ENCODE assay signal across 8 cellular contexts in the genomic region with DNA sequence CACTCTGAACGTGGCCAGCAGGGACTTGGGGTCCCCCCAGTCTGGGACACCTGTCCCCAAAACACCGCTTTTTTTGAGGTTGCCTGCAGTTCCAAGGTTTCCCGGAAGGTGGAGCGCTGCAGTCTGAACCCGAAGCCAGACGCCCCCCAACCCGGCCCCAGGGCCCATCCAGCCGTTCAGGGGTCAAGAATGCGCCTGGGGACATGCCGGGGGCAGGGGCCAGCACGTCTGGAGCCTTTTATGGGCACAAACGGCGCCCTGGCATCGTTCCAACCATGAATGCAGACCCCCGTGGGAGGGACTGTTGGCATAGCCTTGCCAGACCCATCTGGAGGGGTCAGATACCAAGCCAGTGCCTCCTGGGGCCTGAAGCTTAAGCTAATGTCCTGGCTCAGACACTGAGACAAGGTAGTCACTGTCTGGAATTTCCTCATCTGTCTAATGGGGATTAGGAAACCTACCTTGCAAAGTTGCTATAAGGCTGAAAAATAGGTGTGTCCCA. TPM values are rescaled to one million over a fixed set of nuclear protein-coding genes. Genes with fewer than 3 reads are reported as not detected.
DNase-seq lines count a peak whose midpoint lies in the region; ATAC-seq and TF ChIP-seq lines count a peak whose summit lies in the region.

No MANE protein-coding gene starts in this region.

- H3K36me3 Mint-ChIP-seq in natural killer cell treated with Interleukin-12 subunit alpha and Interleukin-12 subunit beta and Interleukin-15 and Interleukin-18, amount 100 ng/mL, for 72 hours: peaks cover 8% of the 10 kb centered on the region
- peaks cover 6% of the 10 kb centered on the region for H3K36me3 Mint-ChIP-seq in activated T-helper 17 cell treated with anti-CD3 and anti-CD28 coated beads, Interleukin-2, amount 50 U/mL, for 72 hours (ENCODE audit: low read depth)

- no peak overlapping the region for H3K4me3 Mint-ChIP-seq in natural killer cell treated with Interleukin-12 subunit alpha and Interleukin-12 subunit beta and Interleukin-15 and Interleukin-18, amount 100 ng/mL, for 72 hours
- H3K4me3 Mint-ChIP-seq in activated T-helper 17 cell treated with anti-CD3 and anti-CD28 coated beads, Interleukin-2, amount 50 U/mL, for 72 hours: no peak overlapping the region

- peak; percentile 75 for TF ChIP-seq CTCF in WERI-Rb-1 (IDR thresholded peaks at IDR 0.05; ENCODE audit: low read depth, low read length)

- DNase-seq in activated gamma-delta T cell treated with Interleukin-2 at 50 U/mL for 16 hours: peak; percentile 60
- no peak for DNase-seq in activated gamma-delta T cell (lab: John Stamatoyannopoulos, UW)
- peak; percentile 69 for DNase-seq in WERI-Rb-1
- peak; percentile 38 for DNase-seq in central memory CD4-positive, alpha-beta T cell
- DNase-seq in natural killer cell treated with Interleukin-12 subunit alpha and Interleukin-12 subunit beta and Interleukin-15 and Interleukin-18, amount 100 ng/mL, for 72 hours (ENCODE audit: low spot score): peak; percentile 73
- DNase-seq in MG63: no peak

- peaks cover 32 to 37% of the 10 kb centered on the region in 2 donors for H3K4me1 Mint-ChIP-seq in natural killer cell treated with Interleukin-12 subunit alpha and Interleukin-12 subunit beta and Interleukin-15 and Interleukin-18, amount 100 ng/mL, for 72 hours (ENCODE audit: low read depth in 2 of 2)
- H3K4me1 Mint-ChIP-seq in activated T-helper 17 cell treated with anti-CD3 and anti-CD28 coated beads, Interleukin-2, amount 50 U/mL, for 72 hours: peaks cover 10% of the 10 kb centered on the region

- no peaks in the 10 kb centered on the region for H3K27me3 Mint-ChIP-seq in natural killer cell treated with Interleukin-12 subunit alpha and Interleukin-12 subunit beta and Interleukin-15 and Interleukin-18, amount 100 ng/mL, for 72 hours
- peaks cover 17% of the 10 kb centered on the region for H3K27me3 Mint-ChIP-seq in activated T-helper 17 cell treated with anti-CD3 and anti-CD28 coated beads, Interleukin-2, amount 50 U/mL, for 72 hours

- no peaks in the 10 kb centered on the region for H3K27me3 ChIP-seq in WERI-Rb-1 (ENCODE audit: insufficient read depth, low read depth, severe bottlenecking)
- peaks cover 22% of the 10 kb centered on the region for H3K27me3 ChIP-seq in MG63

- H3K27ac Mint-ChIP-seq in natural killer cell treated with Interleukin-12 subunit alpha and Interleukin-12 subunit beta and Interleukin-15 and Interleukin-18, amount 100 ng/mL, for 72 hours: peak overlapping the region in 1 of 2 donors; percentile 84
- H3K27ac Mint-ChIP-seq in activated T-helper 17 cell treated with anti-CD3 and anti-CD28 coated beads, Interleukin-2, amount 50 U/mL, for 72 hours: no peak overlapping the region

- no peak overlapping the region for H3K4me3 ChIP-seq in WERI-Rb-1 (ENCODE audit: low read depth, low read length)
- no peak overlapping the region for H3K4me3 ChIP-seq in MG63

- H3K27ac ChIP-seq in WERI-Rb-1: peak overlapping the region; percentile 72

- no peaks in the 10 kb centered on the region for H3K36me3 ChIP-seq in WERI-Rb-1
- no peaks in the 10 kb centered on the region for H3K36me3 ChIP-seq in MG63

- no peak for ATAC-seq in natural killer cell treated with Interleukin-12 subunit alpha and Interleukin-12 subunit beta and Interleukin-15 and Interleukin-18, amount 100 ng/mL, for 72 hours
- no peak for ATAC-seq in HG03521 (IDR thresholded peaks at IDR 0.05; ENCODE audit: unreplicated experiment)
- no peak for ATAC-seq in activated T-helper 17 cell treated with anti-CD3 and anti-CD28 coated beads, Interleukin-2, amount 50 U/mL, for 72 hours (replicated peaks)

- H3K9me3 Mint-ChIP-seq in natural killer cell treated with Interleukin-12 subunit alpha and Interleukin-12 subunit beta and Interleukin-15 and Interleukin-18, amount 100 ng/mL, for 72 hours: no peaks in the 10 kb centered on the region
- no peaks in the 10 kb centered on the region for H3K9me3 Mint-ChIP-seq in activated T-helper 17 cell treated with anti-CD3 and anti-CD28 coated beads, Interleukin-2, amount 50 U/mL, for 72 hours

- H3K9me3 ChIP-seq in WERI-Rb-1 (ENCODE audit: severe bottlenecking) (no peaks in the 10 kb centered on the region), MG63 (no peaks in the 10 kb centered on the region)

RNA-seq across cellular contexts. Expression of gene S1PR5, which starts 6.9 kb away (rescaled TPM):
- 10 to 100 TPM in 1 of 2 donors, 1 to 10 TPM in 1; 5.1 to 16.3 TPM for total RNA-seq in natural killer cell treated with Interleukin-12 subunit alpha and Interleukin-12 subunit beta and Interleukin-15 and Interleukin-18, amount 100 ng/mL, for 72 hours
- not detected in 2 replicates for total RNA-seq in MG63 (2014; rRNA removed; shearing (Covaris generic); ENCODE audit: low replicate concordance)
- under 1 TPM in 1 of 2 donors, not detected in 1; 0.11 TPM for total RNA-seq in activated T-helper 17 cell treated with anti-CD3 and anti-CD28 coated beads, Interleukin-2, amount 50 U/mL, for 72 hours

RNA-seq across cellular contexts. Expression of gene KEAP1, which starts 7.2 kb away (rescaled TPM):
- 100 to 1,000 TPM in 1 of 2 donors, 10 to 100 TPM in 1; 94.0 to 118 TPM for total RNA-seq in natural killer cell treated with Interleukin-12 subunit alpha and Interleukin-12 subunit beta and Interleukin-15 and Interleukin-18, amount 100 ng/mL, for 72 hours
- 172 and 247 TPM in 2 replicates for total RNA-seq in MG63 (2014; rRNA removed; shearing (Covaris generic); ENCODE audit: low replicate concordance)
- 10 to 100 TPM; 71.5 to 99.6 TPM for total RNA-seq in activated T-helper 17 cell treated with anti-CD3 and anti-CD28 coated beads, Interleukin-2, amount 50 U/mL, for 72 hours

RNA-seq across cellular contexts. Expression of gene ATG4D, which starts 33.4 kb away (rescaled TPM):
- 10 to 100 TPM; 67.4 to 71.0 TPM for total RNA-seq in natural killer cell treated with Interleukin-12 subunit alpha and Interleukin-12 subunit beta and Interleukin-15 and Interleukin-18, amount 100 ng/mL, for 72 hours
- total RNA-seq in MG63 (2014; rRNA removed; shearing (Covaris generic); ENCODE audit: low replicate concordance): 16.6 and 27.0 TPM in 2 replicates
- 10 to 100 TPM; 27.4 to 37.8 TPM for total RNA-seq in activated T-helper 17 cell treated with anti-CD3 and anti-CD28 coated beads, Interleukin-2, amount 50 U/mL, for 72 hours

RNA-seq across cellular contexts. Expression of gene KRI1, which starts 55.5 kb away (rescaled TPM):
- 10 to 100 TPM; 50.9 to 89.6 TPM for total RNA-seq in natural killer cell treated with Interleukin-12 subunit alpha and Interleukin-12 subunit beta and Interleukin-15 and Interleukin-18, amount 100 ng/mL, for 72 hours
- total RNA-seq in MG63 (2014; rRNA removed; shearing (Covaris generic); ENCODE audit: low replicate concordance): 31.7 and 43.3 TPM in 2 replicates
- total RNA-seq in activated T-helper 17 cell treated with anti-CD3 and anti-CD28 coated beads, Interleukin-2, amount 50 U/mL, for 72 hours: 10 to 100 TPM; 43.3 to 52.5 TPM

RNA-seq across cellular contexts. Expression of gene CDKN2D, which starts 58.4 kb away (rescaled TPM):
- 10 to 100 TPM; 28.0 to 33.9 TPM for total RNA-seq in natural killer cell treated with Interleukin-12 subunit alpha and Interleukin-12 subunit beta and Interleukin-15 and Interleukin-18, amount 100 ng/mL, for 72 hours
- 24.9 and 43.3 TPM in 2 replicates for total RNA-seq in MG63 (2014; rRNA removed; shearing (Covaris generic); ENCODE audit: low replicate concordance)
- total RNA-seq in activated T-helper 17 cell treated with anti-CD3 and anti-CD28 coated beads, Interleukin-2, amount 50 U/mL, for 72 hours: 10 to 100 TPM; 21.2 to 46.6 TPM

Comparison
In these comparisons a context has a peak if more than half of its experiments do, and no peak if none do; other contexts are left out.
1. DNase-seq: peak in activated gamma-delta T cell treated with Interleukin-2 at 50 U/mL for 16 hours (single experiment), WERI-Rb-1 (single experiment), central memory CD4-positive, alpha-beta T cell (single experiment) and natural killer cell treated with Interleukin-12 subunit alpha and Interleukin-12 subunit beta and Interleukin-15 and Interleukin-18, amount 100 ng/mL, for 72 hours (single experiment); none in activated gamma-delta T cell (single experiment) and MG63 (single experiment).